ENCODE assay signal across 27 cellular contexts in the genomic region with DNA sequence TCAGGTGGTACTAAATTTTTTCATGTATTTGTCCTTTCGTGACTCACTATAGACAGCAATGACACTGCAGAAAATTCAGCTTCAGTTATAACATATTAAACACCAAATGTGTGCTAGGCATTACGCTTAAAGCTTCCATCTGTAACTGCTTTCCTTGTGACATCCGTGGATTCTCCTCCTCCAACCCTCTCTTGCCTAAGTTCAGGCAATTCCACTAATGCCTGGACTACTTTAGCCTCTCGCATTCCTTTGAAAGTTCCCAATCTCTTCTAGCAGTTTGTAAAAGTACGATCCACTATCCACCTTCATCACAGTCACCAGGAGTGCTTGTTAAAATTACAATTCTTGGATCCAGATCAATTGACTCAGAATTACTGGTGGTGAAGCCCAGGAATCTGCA. TPM values are rescaled to one million over a fixed set of nuclear protein-coding genes. Genes with fewer than 3 reads are reported as not detected.
"Had no signal": no experiment of that assay in that cellular context is flagged by ENCODE, and none has a peak within 500 bp of the region (broad histone marks: within the 10 kb centered on the region; RNA-seq: fewer than 3 reads in every experiment).

No MANE protein-coding gene starts in this region.

- H3K4me3 Mint-ChIP-seq: activated CD4-positive, alpha-beta T cell treated with anti-CD3 and anti-CD28 coated beads for 36 hours; activated naive CD8-positive, alpha-beta T cell; brain; naive B cell; nephron progenitor cell; stimulated activated naive B cell treated with anti-CD40 and anti-IgM and Interleukin-4, amounts not matched to agents 10 μg/mL and 1 μg/mL and 100 μg/mL, for 72 hours; T-helper 2 cell treated with Interferon-gamma antibody and Interleukin-4, amounts not matched to agents 5 μg/mL and 100 μg/mL, for 36 hours had no signal

- H3K27ac Mint-ChIP-seq: activated CD4-positive, alpha-beta T cell treated with anti-CD3 and anti-CD28 coated beads for 36 hours; activated naive CD8-positive, alpha-beta T cell; brain; naive B cell; nephron progenitor cell; stimulated activated naive B cell treated with anti-CD40 and anti-IgM and Interleukin-4, amounts not matched to agents 10 μg/mL and 1 μg/mL and 100 μg/mL, for 72 hours; T-helper 2 cell treated with Interferon-gamma antibody and Interleukin-4, amounts not matched to agents 5 μg/mL and 100 μg/mL, for 36 hours had no signal

- H3K36me3 ChIP-seq: cardiac muscle cell, gastrocnemius medialis had no signal

- H3K27me3 ChIP-seq: cardiac muscle cell, gastrocnemius medialis, right atrium auricular region, tibial nerve had no signal

- H3K9me3 Mint-ChIP-seq: brain; naive B cell; nephron progenitor cell; T-helper 2 cell treated with Interferon-gamma antibody and Interleukin-4, amounts not matched to agents 5 μg/mL and 100 μg/mL, for 36 hours had no signal

- H3K27me3 Mint-ChIP-seq: brain had no signal

- H3K79me2 ChIP-seq: parathyroid adenoma had no signal

- H3K4me1 ChIP-seq: parathyroid adenoma, right atrium auricular region had no signal

- H3K27ac ChIP-seq: cardiac muscle cell, coronary artery, dorsolateral prefrontal cortex, gastrocnemius medialis, parathyroid adenoma, right atrium auricular region, tibial nerve had no signal

- H3K4me1 Mint-ChIP-seq: activated CD4-positive, alpha-beta T cell treated with anti-CD3 and anti-CD28 coated beads for 36 hours; naive B cell had no signal

- ATAC-seq: activated CD4-positive, alpha-beta T cell treated with anti-CD3 and anti-CD28 coated beads for 36 hours; gastrocnemius medialis; left ventricle myocardium superior; stimulated activated naive B cell treated with anti-CD40 and anti-IgM and Interleukin-4, amounts not matched to agents 10 μg/mL and 1 μg/mL and 100 μg/mL, for 72 hours had no signal

- H2AFZ ChIP-seq: parathyroid adenoma had no signal

- H3K36me3 Mint-ChIP-seq: activated naive CD8-positive, alpha-beta T cell; brain; naive B cell; stimulated activated naive B cell treated with anti-CD40 and anti-IgM and Interleukin-4, amounts not matched to agents 10 μg/mL and 1 μg/mL and 100 μg/mL, for 72 hours had no signal

- H3K9me3 ChIP-seq: gastrocnemius medialis, right atrium auricular region, tibial nerve had no signal

- H3K4me3 ChIP-seq: cardiac muscle cell, coronary artery, dorsolateral prefrontal cortex, gastrocnemius medialis, right atrium auricular region, tibial nerve had no signal

- H3K9ac ChIP-seq: parathyroid adenoma had no signal

- DNase-seq: activated CD4-positive, alpha-beta T cell treated with anti-CD3 and anti-CD28 coated beads for 36 hours; activated CD4-positive, alpha-beta T cell treated with anti-CD3 and anti-CD28 coated beads, Interleukin-2, amount 50 U/mL, for 4 hours; activated CD4-positive, CD25-positive, alpha-beta regulatory T cell; activated effector memory CD4-positive, alpha-beta T cell treated with Interleukin-2 at 50 U/mL for 16 hours; activated naive CD4-positive, alpha-beta T cell treated with Interleukin-2 at 50 U/mL for 16 hours; aorta; cerebellar nuclear complex; dorsolateral prefrontal cortex; effector memory CD4-positive, alpha-beta T cell; erythroblast; gastrocnemius medialis; glutamatergic neuron; islet precursor cell; left ventricle myocardium superior; naive B cell; nephron progenitor cell; stimulated activated CD4-positive, alpha-beta T cell treated with anti-CD3 and anti-CD28 coated beads, Interleukin-15, amount 100 ng/mL, for 24 hours; stimulated activated CD4-positive, alpha-beta T cell treated with anti-CD3 and anti-CD28 coated beads, Interleukin-2, amount 100 ng/mL, for 24 hours; stimulated activated naive B cell treated with anti-CD40 and anti-IgM and Interleukin-4, amounts not matched to agents 10 μg/mL and 1 μg/mL and 100 μg/mL, for 72 hours had no signal

RNA-seq across cellular contexts. Expression of a gene that starts 17.7 kb away (rescaled TPM):
- total RNA-seq: activated CD4-positive, alpha-beta T cell treated with anti-CD3 and anti-CD28 coated beads for 36 hours had no signal
